In genomic region chr3:51716805-51717204, GRCh38 we compare ENCODE assay signal across 22 cellular contexts. TPM values are rescaled to one million over a fixed set of nuclear protein-coding genes. Genes with fewer than 3 reads are reported as not detected.
DNase-seq lines count a peak whose midpoint lies in the region; FAIRE-seq and TF ChIP-seq lines count a peak whose summit lies in the region.
"Had no signal": no experiment of that assay in that cellular context is flagged by ENCODE, and none has a peak within 500 bp of the region (broad histone marks: within the 10 kb centered on the region; RNA-seq: fewer than 3 reads in every experiment).

No MANE protein-coding gene starts in this region.

- H3K4me1 Mint-ChIP-seq in activated CD4-positive, alpha-beta memory T cell treated with anti-CD3 and anti-CD28 coated beads, Interleukin-2, amount 10 ng/mL, durations not matched to agents 7 days and 5 days: peaks cover 35% of the 10 kb centered on the region
- H3K4me1 Mint-ChIP-seq in activated CD4-positive, alpha-beta memory T cell treated with anti-CD3 and anti-CD28 coated beads for 36 hours (ENCODE audit: low read depth): peaks cover 18% of the 10 kb centered on the region
- peaks cover 18 to 28% of the 10 kb centered on the region in 2 experiments for H3K4me1 Mint-ChIP-seq in H9

- no peak overlapping the region for H3K23ac ChIP-seq in H9 (ENCODE audit: insufficient read length, low read depth, low read length)

- H3K79me1 ChIP-seq in H9 (ENCODE audit: insufficient read depth, low read depth, low read length, poor library complexity, severe bottlenecking): no peaks in the 10 kb centered on the region

- no peak overlapping the region for H4K91ac ChIP-seq in H9 (ENCODE audit: insufficient read length, low read depth, low read length)

- no peak overlapping the region for H3K4me2 ChIP-seq in H9 (ENCODE audit: insufficient read depth, insufficient read length, low read length)
- no peak overlapping the region for H3K4me2 ChIP-seq in OCI-LY7 (ENCODE audit: low read length)
- H3K4me2 ChIP-seq: KMS-11, PC-9 had no signal

- no peak overlapping the region for H3K14ac ChIP-seq in H9 (ENCODE audit: insufficient read depth, low read length)

- no peak overlapping the region for H3K4ac ChIP-seq in H9 (ENCODE audit: low read depth, low read length)

- H2BK120ac ChIP-seq in H9 (ENCODE audit: low read depth, low read length, poor library complexity, severe bottlenecking): no peak overlapping the region

- no TSS peak for BruUV-seq in OCI-LY7 (replicated peaks; lab: Mats Ljungman, UMichigan)

- peak; percentile 13 for DNase-seq in activated CD4-positive, alpha-beta memory T cell treated with anti-CD3 and anti-CD28 coated beads, Interleukin-2, amount 10 ng/mL, durations not matched to agents 7 days and 5 days
- DNase-seq in activated CD4-positive, alpha-beta memory T cell treated with anti-CD3 and anti-CD28 coated beads for 36 hours: no peak
- DNase-seq in NCI-H526 (lab: John Stamatoyannopoulos, UW): peak; percentile 84 to 92
- DNase-seq in frontal cortex (ENCODE audit: low spot score in 2 of 2): peak; percentile 1 to 28
- peak; percentile 16 for DNase-seq in stimulated activated CD8-positive, alpha-beta memory T cell treated with anti-CD3 and anti-CD28 coated beads, Interleukin-4, amount 100 ng/mL, for 48 hours
- DNase-seq in H9: no peak
- DNase-seq in OCI-LY7 (ENCODE audit: low spot score): no peak
- DNase-seq in GF-D8 (lab: John Stamatoyannopoulos, UW): no peak
- DNase-seq: DMS 273 treated with DMSO at 0.1 percent for 48 hours, GDM1, MV-4-11, NCI-H1417, NCI-H187, NCI-H2107, NCI-H2227 treated with DMSO at 0.1 percent for 48 hours, NCI-H510A treated with DMSO at 0.1 percent for 48 hours, PC-9 had no signal

- no peak overlapping the region for H4K8ac ChIP-seq in H9 (replicated peaks; ENCODE audit: insufficient read length, low read depth, low read length)

- no peak overlapping the region for H3K4me3 Mint-ChIP-seq in activated CD4-positive, alpha-beta memory T cell treated with anti-CD3 and anti-CD28 coated beads, Interleukin-2, amount 10 ng/mL, durations not matched to agents 7 days and 5 days
- H3K4me3 Mint-ChIP-seq in activated CD4-positive, alpha-beta memory T cell treated with anti-CD3 and anti-CD28 coated beads for 36 hours: no peak overlapping the region
- H3K4me3 Mint-ChIP-seq in H9: no peak overlapping the region
- H3K4me3 Mint-ChIP-seq: B cell had no signal

- H3K23me2 ChIP-seq in H9 (ENCODE audit: insufficient read length, low read depth, low read length, poor library complexity, severe bottlenecking): no peaks in the 10 kb centered on the region

- H3K79me2 ChIP-seq in H9 (ENCODE audit: insufficient read depth, low read length) (no peaks in the 10 kb centered on the region), OCI-LY7 (ENCODE audit: insufficient read depth, low read depth, low read length) (no peaks in the 10 kb centered on the region)

- H2AK5ac ChIP-seq in H9 (ENCODE audit: insufficient read length, low read length): no peak overlapping the region

- H3T11ph ChIP-seq in H9 (ENCODE audit: low read length): no peak overlapping the region

- no peak overlapping the region for H2BK15ac ChIP-seq in H9 (ENCODE audit: low read depth, low read length)

- H3K9me3 ChIP-seq in H9 (ENCODE audit: control insufficient read depth, low read depth, low read length) (no peaks in the 10 kb centered on the region), OCI-LY7 (ENCODE audit: low read length) (no peaks in the 10 kb centered on the region)

- no peak overlapping the region for H2BK20ac ChIP-seq in H9 (ENCODE audit: low read depth, low read length, poor library complexity, severe bottlenecking)

- H3K9me3 Mint-ChIP-seq in activated CD4-positive, alpha-beta memory T cell treated with anti-CD3 and anti-CD28 coated beads, Interleukin-2, amount 10 ng/mL, durations not matched to agents 7 days and 5 days: no peaks in the 10 kb centered on the region
- H3K9me3 Mint-ChIP-seq in activated CD4-positive, alpha-beta memory T cell treated with anti-CD3 and anti-CD28 coated beads for 36 hours: no peaks in the 10 kb centered on the region
- H3K9me3 Mint-ChIP-seq in H9: no peaks in the 10 kb centered on the region; a peak in 1 of 5 replicates

- no peaks in the 10 kb centered on the region for H4K20me1 ChIP-seq in H9 (ENCODE audit: control insufficient read depth, insufficient read depth, insufficient read length)
- no peaks in the 10 kb centered on the region for H4K20me1 ChIP-seq in OCI-LY7 (ENCODE audit: insufficient read depth, low read length)

- H2AFZ ChIP-seq in H9 (ENCODE audit: low read length): no peak overlapping the region
- no peak overlapping the region for H2AFZ ChIP-seq in OCI-LY7 (ENCODE audit: low read length)
- H2AFZ ChIP-seq: PC-9 had no signal

- no peak for TF ChIP-seq CTCF in H9 (conservative IDR thresholded peaks at IDR 0.05)
- no peak for TF ChIP-seq CTCF in OCI-LY7 (conservative IDR thresholded peaks at IDR 0.05; ENCODE audit: low read length)

- intact Hi-C loops in activated CD4-positive, alpha-beta memory T cell treated with anti-CD3 and anti-CD28 coated beads for 36 hours (cut with micrococcal nuclease): no loop called here
- intact Hi-C loops in OCI-LY7 (cut with micrococcal nuclease; ENCODE audit: unreplicated experiment): no loop called here

- CTCF ChIA-PET in activated CD4-positive, alpha-beta memory T cell treated with anti-CD3 and anti-CD28 coated beads, Interleukin-2, amount 10 ng/mL, durations not matched to agents 7 days and 5 days (lab: Charles Lee): interaction anchor here (0.8 to 1.7 kb wide), 5 partner anchors 12 to 81 kb away, joined by 3 to 7 read pairs (median 4); no protein-coding TSS in a partner anchor
- CTCF ChIA-PET in activated CD4-positive, alpha-beta memory T cell treated with anti-CD3 and anti-CD28 coated beads for 36 hours (lab: Charles Lee): interaction anchor here (0.8 to 5.6 kb wide), 4 partner anchors 13 to 215 kb away, joined by 3 to 88 read pairs (median 3); no protein-coding TSS in a partner anchor
- CTCF ChIA-PET in OCI-LY7 (lab: Charles Lee; ENCODE audit: unreplicated experiment): no interaction called here

- H3K18ac ChIP-seq in H9 (ENCODE audit: insufficient read length, low read depth, low read length): no peak overlapping the region

- H3K9me2 ChIP-seq in OCI-LY7 (ENCODE audit: insufficient read depth, low read length): no peaks in the 10 kb centered on the region

- H3K56ac ChIP-seq in H9 (ENCODE audit: insufficient read length, low read depth, low read length): no peak overlapping the region

- no peak overlapping the region for H2BK5ac ChIP-seq in H9 (ENCODE audit: insufficient read length, low read length)

- no peak overlapping the region for H3K27ac Mint-ChIP-seq in activated CD4-positive, alpha-beta memory T cell treated with anti-CD3 and anti-CD28 coated beads, Interleukin-2, amount 10 ng/mL, durations not matched to agents 7 days and 5 days
- no peak overlapping the region for H3K27ac Mint-ChIP-seq in activated CD4-positive, alpha-beta memory T cell treated with anti-CD3 and anti-CD28 coated beads for 36 hours
- no peak overlapping the region for H3K27ac Mint-ChIP-seq in H9
- H3K27ac Mint-ChIP-seq: B cell had no signal

- no peak overlapping the region for H2BK12ac ChIP-seq in H9 (ENCODE audit: insufficient read length, low read depth, low read length)

- no peak overlapping the region for H3K9ac ChIP-seq in H9 (ENCODE audit: extremely low read depth, insufficient read length, low read length)
- H3K9ac ChIP-seq: KMS-11 had no signal

- no peak overlapping the region for H3K4me3 ChIP-seq in OCI-LY7 (ENCODE audit: low read depth, low read length, poor library complexity, severe bottlenecking)
- H3K4me3 ChIP-seq: PC-9 had no signal

- POLR2A ChIA-PET in activated CD4-positive, alpha-beta memory T cell treated with anti-CD3 and anti-CD28 coated beads, Interleukin-2, amount 10 ng/mL, durations not matched to agents 7 days and 5 days (lab: Charles Lee): no interaction called here
- POLR2A ChIA-PET in activated CD4-positive, alpha-beta memory T cell treated with anti-CD3 and anti-CD28 coated beads for 36 hours (lab: Charles Lee): interaction anchor here (1.0 kb wide), 1 partner anchor 9 kb away, joined by 3 read pairs; no protein-coding TSS in a partner anchor
- POLR2A ChIA-PET in OCI-LY7 (lab: Charles Lee): no interaction called here

- no peak overlapping the region for H4K5ac ChIP-seq in H9 (ENCODE audit: insufficient read length, low read depth, low read length)

- peaks cover 3% of the 10 kb centered on the region; the same call in 1 of the 2 replicates for H3K4me1 ChIP-seq in H9 (ENCODE audit: insufficient read depth, low read length)
- H3K4me1 ChIP-seq in OCI-LY7 (ENCODE audit: insufficient read depth, low read length, poor library complexity, severe bottlenecking): peaks cover 8% of the 10 kb centered on the region

- H3K36me3 Mint-ChIP-seq in activated CD4-positive, alpha-beta memory T cell treated with anti-CD3 and anti-CD28 coated beads, Interleukin-2, amount 10 ng/mL, durations not matched to agents 7 days and 5 days (ENCODE audit: low read depth): no peaks in the 10 kb centered on the region
- no peaks in the 10 kb centered on the region for H3K36me3 Mint-ChIP-seq in activated CD4-positive, alpha-beta memory T cell treated with anti-CD3 and anti-CD28 coated beads for 36 hours
- H3K36me3 Mint-ChIP-seq in H9 (ENCODE audit: insufficient read depth in 1 of 3, low read depth in 3 of 3): peaks cover 0 to 10% (median 4%) of the 10 kb centered on the region in 3 experiments; a peak in 3 of 7 replicates

- no peaks in the 10 kb centered on the region for H3K27me3 ChIP-seq in H9 (ENCODE audit: insufficient read depth, low read length)

- no CpG with 5 or more reads among the region's 5 CpGs for WGBS in H9 (ENCODE audit: extremely low coverage, insufficient read length, low lambda C conversion rate)

- H3K27ac ChIP-seq in H9 (ENCODE audit: insufficient read length, low read depth, low read length): no peak overlapping the region
- H3K27ac ChIP-seq in OCI-LY7 (ENCODE audit: low read depth, low read length, poor library complexity, severe bottlenecking): no peak overlapping the region
- H3K27ac ChIP-seq: KMS-11, PC-9, RWPE1 had no signal

- no peaks in the 10 kb centered on the region for H3K36me3 ChIP-seq in OCI-LY7 (ENCODE audit: insufficient read depth, low read length)

- H3K27me3 Mint-ChIP-seq in activated CD4-positive, alpha-beta memory T cell treated with anti-CD3 and anti-CD28 coated beads, Interleukin-2, amount 10 ng/mL, durations not matched to agents 7 days and 5 days: no peaks in the 10 kb centered on the region
- H3K27me3 Mint-ChIP-seq in activated CD4-positive, alpha-beta memory T cell treated with anti-CD3 and anti-CD28 coated beads for 36 hours: no peaks in the 10 kb centered on the region
- peaks cover 4% of the 10 kb centered on the region for H3K27me3 Mint-ChIP-seq in H9 (ENCODE audit: low read depth)

- FAIRE-seq in frontal cortex (lab: Jason Lieb, UNC): no peak

RNA-seq across cellular contexts. Expression of gene GRM2, which starts 9.9 kb away (rescaled TPM):
- 1 to 10 TPM; 1.7 to 2.4 TPM for total RNA-seq in activated CD4-positive, alpha-beta memory T cell treated with anti-CD3 and anti-CD28 coated beads, Interleukin-2, amount 10 ng/mL, durations not matched to agents 7 days and 5 days
- under 1 TPM; 0.22 to 0.29 TPM for total RNA-seq in activated CD4-positive, alpha-beta memory T cell treated with anti-CD3 and anti-CD28 coated beads for 36 hours
- total RNA-seq in frontal cortex: 6.5 TPM
- 1.5 and 1.9 TPM in 2 replicates for total RNA-seq in H9 (2021)
- 0.06 and 0.28 TPM in 2 replicates for total RNA-seq in OCI-LY7 (2014; rRNA removed; shearing (Covaris generic))
- 0.11 and 0.29 TPM in 2 replicates for total RNA-seq in OCI-LY7 (2022)
- total RNA-seq: Daoy, H4 had no signal

RNA-seq across cellular contexts. Expression of gene TEX264, which starts 45.8 kb away (rescaled TPM):
- 100 to 1,000 TPM; 103 to 108 TPM for total RNA-seq in activated CD4-positive, alpha-beta memory T cell treated with anti-CD3 and anti-CD28 coated beads, Interleukin-2, amount 10 ng/mL, durations not matched to agents 7 days and 5 days
- 10 to 100 TPM; 44.9 to 45.2 TPM for total RNA-seq in activated CD4-positive, alpha-beta memory T cell treated with anti-CD3 and anti-CD28 coated beads for 36 hours
- total RNA-seq in frontal cortex: 17.9 TPM
- 15.0 and 17.3 TPM in 2 replicates for total RNA-seq in H9 (2021)
- 42.4 and 50.3 TPM in 2 replicates for total RNA-seq in OCI-LY7 (2014; rRNA removed; shearing (Covaris generic))
- total RNA-seq in OCI-LY7 (2022): 42.7 and 45.6 TPM in 2 replicates

Comparison
In these comparisons a context has a peak if more than half of its experiments do, and no peak if none do; other contexts are left out.
1. DNase-seq: peak in activated CD4-positive, alpha-beta memory T cell treated with anti-CD3 and anti-CD28 coated beads, Interleukin-2, amount 10 ng/mL, durations not matched to agents 7 days and 5 days (single experiment), NCI-H526 (2 of 2), frontal cortex (2 of 2) and stimulated activated CD8-positive, alpha-beta memory T cell treated with anti-CD3 and anti-CD28 coated beads, Interleukin-4, amount 100 ng/mL, for 48 hours (single experiment); none in activated CD4-positive, alpha-beta memory T cell treated with anti-CD3 and anti-CD28 coated beads for 36 hours (single experiment), H9 (single experiment), OCI-LY7 (single experiment) and GF-D8 (single experiment).